ENCODE assay signal across 21 cellular contexts in genomic region chr1:93783876-93784275, GRCh38.
"Had no signal": no experiment of that assay in that cellular context is flagged by ENCODE, and none has a peak within 500 bp of the region (broad histone marks: within the 10 kb centered on the region; RNA-seq: fewer than 3 reads in every experiment).

No MANE protein-coding gene starts in this region.

- H3K9me3 Mint-ChIP-seq: activated naive CD4-positive, alpha-beta T cell treated with anti-CD3 and anti-CD28 coated beads, Interleukin-2, amount 10 ng/mL, durations not matched to agents 7 days and 5 days had no signal

- H3K4me3 ChIP-seq: K562 had no signal

- H3K4me3 Mint-ChIP-seq: activated CD4-positive, alpha-beta memory T cell treated with anti-CD3 and anti-CD28 coated beads, Interleukin-2, amount 10 ng/mL, durations not matched to agents 7 days and 5 days; activated CD4-positive, alpha-beta T cell treated with anti-CD3 and anti-CD28 coated beads for 36 hours; activated naive CD4-positive, alpha-beta T cell treated with anti-CD3 and anti-CD28 coated beads, Interleukin-2, amount 10 ng/mL, durations not matched to agents 7 days and 5 days; activated naive CD8-positive, alpha-beta T cell treated with anti-CD3 and anti-CD28 coated beads for 36 hours; activated T-helper 17 cell treated with anti-CD3 and anti-CD28 coated beads, Interleukin-2, amount 50 U/mL, for 72 hours had no signal

- H3K27ac Mint-ChIP-seq: activated CD4-positive, alpha-beta memory T cell treated with anti-CD3 and anti-CD28 coated beads, Interleukin-2, amount 10 ng/mL, durations not matched to agents 7 days and 5 days; activated CD4-positive, alpha-beta T cell treated with anti-CD3 and anti-CD28 coated beads for 36 hours; activated naive CD4-positive, alpha-beta T cell treated with anti-CD3 and anti-CD28 coated beads, Interleukin-2, amount 10 ng/mL, durations not matched to agents 7 days and 5 days; activated naive CD8-positive, alpha-beta T cell treated with anti-CD3 and anti-CD28 coated beads for 36 hours; activated T-helper 17 cell treated with anti-CD3 and anti-CD28 coated beads, Interleukin-2, amount 50 U/mL, for 72 hours had no signal

- H3K27ac ChIP-seq: VCaP had no signal

- H3K4me1 Mint-ChIP-seq: activated CD4-positive, alpha-beta memory T cell treated with anti-CD3 and anti-CD28 coated beads, Interleukin-2, amount 10 ng/mL, durations not matched to agents 7 days and 5 days; activated CD4-positive, alpha-beta T cell treated with anti-CD3 and anti-CD28 coated beads for 36 hours; activated naive CD4-positive, alpha-beta T cell treated with anti-CD3 and anti-CD28 coated beads, Interleukin-2, amount 10 ng/mL, durations not matched to agents 7 days and 5 days; activated naive CD8-positive, alpha-beta T cell treated with anti-CD3 and anti-CD28 coated beads for 36 hours; activated T-helper 17 cell treated with anti-CD3 and anti-CD28 coated beads, Interleukin-2, amount 50 U/mL, for 72 hours had no signal

- H3K27me3 Mint-ChIP-seq: activated CD4-positive, alpha-beta T cell treated with anti-CD3 and anti-CD28 coated beads for 36 hours; activated naive CD8-positive, alpha-beta T cell treated with anti-CD3 and anti-CD28 coated beads for 36 hours; activated T-helper 17 cell treated with anti-CD3 and anti-CD28 coated beads, Interleukin-2, amount 50 U/mL, for 72 hours had no signal

- H3K36me3 Mint-ChIP-seq: activated naive CD4-positive, alpha-beta T cell treated with anti-CD3 and anti-CD28 coated beads, Interleukin-2, amount 10 ng/mL, durations not matched to agents 7 days and 5 days had no signal

- DNase-seq: activated CD4-positive, alpha-beta memory T cell treated with anti-CD3 and anti-CD28 coated beads, Interleukin-2, amount 10 ng/mL, durations not matched to agents 7 days and 5 days; activated CD4-positive, alpha-beta T cell treated with anti-CD3 and anti-CD28 coated beads for 36 hours; activated CD4-positive, alpha-beta T cell treated with anti-CD3 and anti-CD28 coated beads, Interleukin-2, amount 50 U/mL, for 1 hour; activated gamma-delta T cell treated with Interleukin-2 at 50 U/mL for 16 hours; activated naive CD4-positive, alpha-beta T cell treated with anti-CD3 and anti-CD28 coated beads, Interleukin-2, amount 10 ng/mL, durations not matched to agents 7 days and 5 days; activated naive CD8-positive, alpha-beta T cell treated with anti-CD3 and anti-CD28 coated beads for 36 hours; activated T-cell treated with anti-CD3 and anti-CD28 coated beads for 4 hours; activated T-cell treated with anti-CD3 and anti-CD28 coated beads, Interleukin-2, amount 50 U/mL, for 48 hours; Karpas-422; NCI-H1105 treated with DMSO at 0.1 percent for 48 hours; NCI-H146; NCI-H187 treated with DMSO at 0.1 percent for 48 hours; NCI-H2081 treated with DMSO at 0.1 percent for 48 hours; NCI-H446; NCI-H524; PC-3; SK-N-SH; T-helper 1 cell had no signal

- H3K9me3 ChIP-seq: SK-N-SH had no signal
